Comparison of ENCODE assay signal across 12 cellular contexts in the genomic region with DNA sequence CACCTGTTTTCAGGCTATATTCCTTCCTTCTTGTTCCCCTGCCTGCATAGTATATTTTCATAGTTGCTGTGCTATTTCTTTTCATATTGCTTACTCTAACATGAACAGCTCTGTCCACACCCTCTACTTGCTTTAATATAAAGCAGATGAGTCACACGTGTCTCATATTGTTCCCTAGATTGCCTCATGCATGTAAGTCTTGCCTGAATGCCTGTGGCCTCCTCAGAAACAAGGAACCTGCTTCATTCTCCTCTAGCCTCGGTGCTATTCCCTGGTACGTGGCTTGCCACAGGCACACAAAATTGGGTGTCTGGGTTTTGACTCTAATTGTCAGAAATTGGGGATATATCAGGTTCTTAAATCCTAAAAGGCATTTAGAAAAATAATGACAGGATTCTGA. TPM values are rescaled to one million over a fixed set of nuclear protein-coding genes. Genes with fewer than 3 reads are reported as not detected.
A peak's percentile ranks its signal among the peaks of the same experiment; 100 is the strongest.
DNase-seq lines count a peak whose midpoint lies in the region; ATAC-seq, FAIRE-seq and TF ChIP-seq lines count a peak whose summit lies in the region.
"Had no signal": no experiment of that assay in that cellular context is flagged by ENCODE, and none has a peak within 500 bp of the region (broad histone marks: within the 10 kb centered on the region; RNA-seq: fewer than 3 reads in every experiment).

No MANE protein-coding gene starts in this region.

- 37 to 38% methylated on average over 3 of the region's 3 CpGs for WGBS in esophagus, 2 donors
- 42 to 54% (median 46%) methylated on average over 3 of the region's 3 CpGs for WGBS in small intestine, 3 donors

- H3K27me3 Mint-ChIP-seq in endothelial cell (ENCODE audit: unreplicated experiment), result peaks cover 2% of the 10 kb centered on the region

- H3K27me3 ChIP-seq in esophagus (ENCODE audit: control insufficient read depth in 1 of 2, insufficient read depth in 2 of 2, low read length in 2 of 2) (no peaks in the 10 kb centered on the region), small intestine (ENCODE audit: control insufficient read depth in 2 of 2, insufficient read depth in 2 of 2, low read length in 2 of 2) (peaks cover 0 to 2% of the 10 kb centered on the region in 2 donors)

- H3K4me3 ChIP-seq in esophagus (ENCODE audit: low read depth in 1 of 2, low read length in 2 of 2) (no peak overlapping the region), small intestine (ENCODE audit: low read depth in 1 of 2, low read length in 2 of 2) (no peak overlapping the region)
- H3K4me3 ChIP-seq: coronary artery had no signal

- no peaks in the 10 kb centered on the region for H3K9me3 Mint-ChIP-seq in endothelial cell (ENCODE audit: unreplicated experiment)
- H3K9me3 Mint-ChIP-seq: activated CD8-positive, alpha-beta T cell treated with anti-CD3 and anti-CD28 coated beads for 36 hours had no signal

- H3K9me3 ChIP-seq in esophagus (ENCODE audit: control insufficient read depth in 2 of 2, insufficient read depth in 1 of 2, low read depth in 1 of 2, low read length in 1 of 2) (no peaks in the 10 kb centered on the region), small intestine (ENCODE audit: control insufficient read depth, low read depth) (no peaks in the 10 kb centered on the region)

- no peaks in the 10 kb centered on the region for H3K36me3 ChIP-seq in esophagus (ENCODE audit: control insufficient read depth in 2 of 2, insufficient read depth in 2 of 2, low read length in 1 of 2)
- H3K36me3 ChIP-seq in small intestine (ENCODE audit: control insufficient read depth in 2 of 2, insufficient read depth in 2 of 2, low read length in 2 of 2), result no peaks in the 10 kb centered on the region

- H3K4me1 Mint-ChIP-seq in endothelial cell (ENCODE audit: unreplicated experiment), result peaks cover 12% of the 10 kb centered on the region

- no peak overlapping the region for H3K4me3 Mint-ChIP-seq in endothelial cell (ENCODE audit: unreplicated experiment)
- H3K4me3 Mint-ChIP-seq: activated CD8-positive, alpha-beta T cell treated with anti-CD3 and anti-CD28 coated beads for 36 hours had no signal

- H3K4me1 ChIP-seq in esophagus (ENCODE audit: control insufficient read depth in 2 of 2, insufficient read depth in 2 of 2, low read length in 1 of 2), result peaks cover 3 to 18% of the 10 kb centered on the region in 2 donors
- H3K4me1 ChIP-seq in small intestine (ENCODE audit: control insufficient read depth in 2 of 2, insufficient read depth in 1 of 2, low read depth in 1 of 2, low read length in 1 of 2), result no peaks in the 10 kb centered on the region

- H3K36me3 Mint-ChIP-seq in endothelial cell (ENCODE audit: low read depth, unreplicated experiment), result no peaks in the 10 kb centered on the region

- DNase-seq in DMS153 (lab: John Stamatoyannopoulos, UW) (peak; percentile 16), DMS153 treated with DMSO at 0.1 percent for 48 hours (lab: John Stamatoyannopoulos, UW; ENCODE audit: unreplicated experiment) (no peak), RKO (ENCODE audit: low spot score) (peak; percentile 79), small intestine (peak; percentile 49), endothelial cell (ENCODE audit: low spot score) (no peak)
- DNase-seq: activated CD8-positive, alpha-beta T cell treated with anti-CD3 and anti-CD28 coated beads for 36 hours; NCI-H510A had no signal

- ATAC-seq in HG03342 (IDR thresholded peaks at IDR 0.05; ENCODE audit: unreplicated experiment) (no peak), GM18519 (IDR thresholded peaks at IDR 0.05; ENCODE audit: low FRiP score, unreplicated experiment) (no peak)
- ATAC-seq: activated CD8-positive, alpha-beta T cell treated with anti-CD3 and anti-CD28 coated beads for 36 hours had no signal

- no peak for TF ChIP-seq CTCF in endothelial cell (IDR thresholded peaks at IDR 0.05; ENCODE audit: unreplicated experiment)

- H3K27ac Mint-ChIP-seq in endothelial cell (ENCODE audit: unreplicated experiment), result no peak overlapping the region
- H3K27ac Mint-ChIP-seq: activated CD8-positive, alpha-beta T cell treated with anti-CD3 and anti-CD28 coated beads for 36 hours had no signal

- peak overlapping the region; percentile 72 to 75 for H3K27ac ChIP-seq in esophagus (ENCODE audit: low read depth in 2 of 2, low read length in 1 of 2)
- no peak overlapping the region for H3K27ac ChIP-seq in small intestine (ENCODE audit: low read depth in 1 of 2, low read length in 1 of 2)
- H3K27ac ChIP-seq: 22Rv1, coronary artery had no signal

- FAIRE-seq in small intestine (lab: Jason Lieb, UNC), result no peak

RNA-seq across cellular contexts. Expression of gene PKP1, which starts 16.5 kb away (rescaled TPM):
- polyA plus RNA-seq in esophagus, result 100 to 1,000 TPM; 124 to 282 TPM
- under 1 TPM; 0.27 to 0.69 (median 0.45) TPM for polyA plus RNA-seq in small intestine
- total RNA-seq in endothelial cell (ENCODE audit: unreplicated experiment), result 0.64 TPM
- total RNA-seq: activated CD8-positive, alpha-beta T cell treated with anti-CD3 and anti-CD28 coated beads for 36 hours had no signal

Comparison
In these comparisons a context has a peak if more than half of its experiments do, and no peak if none do; other contexts are left out.
1. DNase-seq: peak in DMS153 (single experiment), RKO (single experiment) and small intestine (single experiment); none in DMS153 treated with DMSO at 0.1 percent for 48 hours (single experiment) and endothelial cell (single experiment).
2. H3K27ac ChIP-seq: peak in esophagus (2 of 2); none in small intestine (0 of 2).
3. RNA of gene PKP1, which starts 16.5 kb away (polyA plus RNA-seq): 124 to 282 TPM in esophagus; 0.27 to 0.69 TPM in small intestine; every median in the first group is over 10 times any median in the second.